In the genomic region with DNA sequence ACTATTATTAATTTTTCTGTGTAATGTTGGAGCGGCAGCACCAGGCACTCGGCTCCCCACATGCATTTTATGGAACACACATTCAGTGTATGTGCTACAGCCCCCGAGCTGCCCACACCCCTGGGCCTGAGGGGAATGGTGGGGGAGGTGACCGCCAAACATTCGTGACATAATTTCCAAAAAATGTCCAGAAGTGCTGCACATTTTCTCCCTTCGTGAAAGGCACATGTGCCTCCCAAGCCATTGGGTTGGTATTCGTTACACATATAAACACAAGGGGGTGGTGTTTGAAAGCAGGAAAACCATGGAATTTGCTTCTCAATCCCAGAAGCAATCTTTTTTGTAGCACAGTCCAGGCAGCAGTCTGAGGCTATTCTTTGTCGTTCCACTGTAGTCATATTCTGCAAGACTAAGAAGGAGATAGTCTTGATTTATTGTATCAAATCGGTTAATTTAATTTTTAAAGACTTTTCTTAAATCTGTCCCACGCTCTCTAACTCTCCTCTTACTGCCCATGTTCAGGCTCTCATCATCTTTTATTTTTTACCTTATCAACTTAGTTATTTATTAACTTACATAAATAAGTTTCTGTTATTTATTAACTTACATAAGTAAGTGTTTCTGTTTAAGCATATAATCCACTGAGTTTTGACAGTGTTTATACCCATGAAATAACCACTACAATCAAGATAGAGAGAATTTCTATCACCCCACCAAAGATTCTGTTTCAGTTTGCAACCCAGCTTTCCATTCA, we compare ENCODE assay signal across 8 cellular contexts. TPM values are rescaled to one million over a fixed set of nuclear protein-coding genes. Genes with fewer than 3 reads are reported as not detected.
A peak's percentile ranks its signal among the peaks of the same experiment; 100 is the strongest.
DNase-seq lines count a peak whose midpoint lies in the region; ATAC-seq and TF ChIP-seq lines count a peak whose summit lies in the region.

No MANE protein-coding gene starts in this region.

- no peak overlapping the region for H3K27ac ChIP-seq in osteoblast (ENCODE audit: low read depth, low read length)

- peaks cover 7% of the 10 kb centered on the region for H3K4me1 ChIP-seq in osteoblast (ENCODE audit: insufficient read depth, low read length)

- DNase-seq in D341Med (ENCODE audit: low spot score) (peak; percentile 41), NCI-H526 (lab: John Stamatoyannopoulos, UW) (peak; percentile 36 to 67), fibroblast of gingiva (ENCODE audit: low read depth) (peak; percentile 63), osteoblast (ENCODE audit: insufficient read length, low spot score, missing footprints) (peak; percentile 67), NK-92 (lab: John Stamatoyannopoulos, UW; ENCODE audit: unreplicated experiment) (no peak), GM13977 (ENCODE audit: low spot score) (no peak), NCI-H128 (lab: John Stamatoyannopoulos, UW; ENCODE audit: unreplicated experiment) (no peak)

- peaks cover 13% of the 10 kb centered on the region for H3K27me3 ChIP-seq in osteoblast (ENCODE audit: insufficient read depth, low read length)

- no peak for ATAC-seq in GM18519 (IDR thresholded peaks at IDR 0.05; ENCODE audit: low FRiP score, unreplicated experiment)

- in situ Hi-C loops in GM13977 (cut with MboI; ENCODE audit: low pct_unique_long_range_greater_than_20kb, low sequenced_read_pairs, unreplicated experiment) = no loop called here

- H3K4me2 ChIP-seq in osteoblast (ENCODE audit: insufficient read depth, low read length) = peak overlapping the region; percentile 74

- H4K20me1 ChIP-seq in osteoblast (ENCODE audit: insufficient read depth, low read length) = no peaks in the 10 kb centered on the region

- peak; percentile 62 for TF ChIP-seq CTCF in osteoblast (IDR thresholded peaks at IDR 0.05; ENCODE audit: extremely low read depth, low read depth, low read length)
- no peak for TF ChIP-seq CTCF in GM13977 (IDR thresholded peaks at IDR 0.05; ENCODE audit: extremely low read depth, insufficient read depth, missing control alignments)

- no peaks in the 10 kb centered on the region for H3K79me2 ChIP-seq in osteoblast (ENCODE audit: insufficient read depth, low read length)

- peak overlapping the region; percentile 44 for H3K4me3 ChIP-seq in osteoblast (ENCODE audit: insufficient read depth, low read length)

- H3K9me3 ChIP-seq in osteoblast (ENCODE audit: low read depth, low read length) = no peaks in the 10 kb centered on the region

- H2AFZ ChIP-seq in osteoblast (ENCODE audit: low read length) = no peak overlapping the region

- no peaks in the 10 kb centered on the region for H3K36me3 ChIP-seq in osteoblast (ENCODE audit: insufficient read depth, low read length)

RNA-seq across cellular contexts. Expression of gene POLR2M, which starts 39.2 kb away (rescaled TPM):
- 154 and 416 TPM in 2 replicates for total RNA-seq in osteoblast

Comparison
In these comparisons a context has a peak if more than half of its experiments do, and no peak if none do; other contexts are left out.
1. DNase-seq: peak in D341Med (single experiment), NCI-H526 (2 of 2), fibroblast of gingiva (single experiment) and osteoblast (single experiment); none in NK-92 (single experiment), GM13977 (single experiment) and NCI-H128 (single experiment).